ENCODE assay signal across 12 cellular contexts in the genomic region with DNA sequence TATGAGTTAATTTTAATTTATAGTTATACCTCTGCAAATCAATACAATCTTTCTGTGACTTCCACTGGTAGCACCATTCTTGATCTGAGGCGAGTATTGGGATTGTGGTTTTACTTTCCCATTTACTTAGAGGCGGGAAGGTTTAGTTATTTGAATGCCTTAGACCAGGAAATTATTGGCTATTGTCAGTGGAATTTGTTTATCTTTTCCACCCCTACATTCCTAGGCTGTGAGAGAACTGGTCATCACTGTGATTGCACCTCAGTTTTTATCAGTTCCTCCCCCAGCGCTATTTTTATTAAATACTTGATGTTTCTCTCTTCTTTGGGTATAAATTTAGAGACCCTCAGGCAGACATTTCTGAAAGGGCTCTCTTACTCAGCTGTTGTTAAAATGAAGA. TPM values are rescaled to one million over a fixed set of nuclear protein-coding genes. Genes with fewer than 3 reads are reported as not detected.
DNase-seq lines count a peak whose midpoint lies in the region; ATAC-seq and TF ChIP-seq lines count a peak whose summit lies in the region.
"Had no signal": no experiment of that assay in that cellular context is flagged by ENCODE, and none has a peak within 500 bp of the region (broad histone marks: within the 10 kb centered on the region; RNA-seq: fewer than 3 reads in every experiment).

No MANE protein-coding gene starts in this region.

- DNase-seq in Caco-2 (peak in 1 of 2 experiments; percentile 20), PC-3 (peak; percentile 52), epithelial cell of prostate (ENCODE audit: low read depth, low spot score) (no peak), AML-193 (lab: John Stamatoyannopoulos, UW) (no peak), esophagus muscularis mucosa (ENCODE audit: extremely low spot score) (no peak)
- DNase-seq in activated T-cell treated with anti-CD3 and anti-CD28 coated beads, Interleukin-2, amount 50 U/mL, for 4 hours: no peak
- DNase-seq: activated CD8-positive, alpha-beta memory T cell treated with anti-CD3 and anti-CD28 coated beads, Interleukin-2, amount 10 ng/mL, durations not matched to agents 7 days and 5 days; natural killer cell; NCI-H774 had no signal

- TF ChIP-seq EP300 in esophagus muscularis mucosa (IDR thresholded peaks at IDR 0.05): no peak

- ATAC-seq in PC-3: no peak
- no peak for ATAC-seq in HG03108 (IDR thresholded peaks at IDR 0.05; ENCODE audit: unreplicated experiment)
- ATAC-seq in activated T-cell treated with anti-CD3 and anti-CD28 coated beads, Interleukin-2, amount 50 U/mL, for 4 hours: no peak
- ATAC-seq: activated CD8-positive, alpha-beta memory T cell treated with anti-CD3 and anti-CD28 coated beads, Interleukin-2, amount 10 ng/mL, durations not matched to agents 7 days and 5 days; natural killer cell had no signal

- H3K36me3 Mint-ChIP-seq in Caco-2 (ENCODE audit: insufficient read depth, unreplicated experiment) (peaks cover 2% of the 10 kb centered on the region), nephron (ENCODE audit: low read depth) (no peaks in the 10 kb centered on the region)
- no peaks in the 10 kb centered on the region for H3K36me3 Mint-ChIP-seq in activated T-cell treated with anti-CD3 and anti-CD28 coated beads, Interleukin-2, amount 50 U/mL, for 4 hours (ENCODE audit: insufficient read depth)
- H3K36me3 Mint-ChIP-seq: activated CD8-positive, alpha-beta memory T cell treated with anti-CD3 and anti-CD28 coated beads, Interleukin-2, amount 10 ng/mL, durations not matched to agents 7 days and 5 days; natural killer cell had no signal

- no peak for TF ChIP-seq POLR2A in esophagus muscularis mucosa (IDR thresholded peaks at IDR 0.05; ENCODE audit: low read depth)

- peak overlapping the region; percentile 55 for H3K4me2 ChIP-seq in PC-3 (ENCODE audit: low read length)

- H3K4me3 ChIP-seq in Caco-2 (ENCODE audit: low read depth, low read length) (no peak overlapping the region), PC-3 (ENCODE audit: low read length) (no peak overlapping the region), esophagus muscularis mucosa (peak overlapping the region in 2 of 4 donors; percentile 1 to 10)
- H3K4me3 ChIP-seq: ascending aorta had no signal

- BruUV-seq in Caco-2 (replicated peaks; lab: Mats Ljungman, UMichigan) (no TSS peak), PC-3 (replicated peaks; lab: Mats Ljungman, UMichigan) (no TSS peak)

- H3K27me3 ChIP-seq in Caco-2 (replicated peaks; ENCODE audit: control insufficient read depth, insufficient read depth, low read length): no peaks in the 10 kb centered on the region
- H3K27me3 ChIP-seq in PC-3 (ENCODE audit: low read length): no peaks in the 10 kb centered on the region
- H3K27me3 ChIP-seq in esophagus muscularis mucosa: no peaks in the 10 kb centered on the region
- H3K27me3 ChIP-seq: ascending aorta had no signal

- H3K4me1 Mint-ChIP-seq in Caco-2 (ENCODE audit: low read depth, unreplicated experiment) (peaks cover 31% of the 10 kb centered on the region), nephron (peaks cover 61% of the 10 kb centered on the region)
- no peaks in the 10 kb centered on the region for H3K4me1 Mint-ChIP-seq in activated T-cell treated with anti-CD3 and anti-CD28 coated beads, Interleukin-2, amount 50 U/mL, for 4 hours (ENCODE audit: low read depth)
- H3K4me1 Mint-ChIP-seq: activated CD8-positive, alpha-beta memory T cell treated with anti-CD3 and anti-CD28 coated beads, Interleukin-2, amount 10 ng/mL, durations not matched to agents 7 days and 5 days; natural killer cell had no signal

- H3K79me2 ChIP-seq in PC-3 (ENCODE audit: low read length): no peaks in the 10 kb centered on the region

- H3K4me3 Mint-ChIP-seq in Caco-2 (ENCODE audit: unreplicated experiment): peak overlapping the region; percentile 47
- H3K4me3 Mint-ChIP-seq in nephron: peak overlapping the region; percentile 36 to 64 (median 54)
- no peak overlapping the region for H3K4me3 Mint-ChIP-seq in activated T-cell treated with anti-CD3 and anti-CD28 coated beads, Interleukin-2, amount 50 U/mL, for 4 hours
- H3K4me3 Mint-ChIP-seq: activated CD8-positive, alpha-beta memory T cell treated with anti-CD3 and anti-CD28 coated beads, Interleukin-2, amount 10 ng/mL, durations not matched to agents 7 days and 5 days; natural killer cell had no signal

- POLR2A ChIA-PET in Caco-2 (lab: Charles Lee) (no interaction called here), PC-3 (lab: Charles Lee; ENCODE audit: unreplicated experiment) (no interaction called here)

- H3K27ac ChIP-seq in PC-3 (ENCODE audit: low read length): no peak overlapping the region
- H3K27ac ChIP-seq in epithelial cell of prostate: peak overlapping the region; percentile 4
- no peak overlapping the region for H3K27ac ChIP-seq in esophagus muscularis mucosa (replicated peaks in 1 of 4)
- H3K27ac ChIP-seq: ascending aorta had no signal

- no peaks in the 10 kb centered on the region for H4K20me1 ChIP-seq in PC-3 (ENCODE audit: low read length)

- no peak overlapping the region for H2AFZ ChIP-seq in PC-3 (ENCODE audit: low read length)

- H3K36me3 ChIP-seq in Caco-2 (ENCODE audit: control insufficient read depth, insufficient read depth, low read length) (no peaks in the 10 kb centered on the region), PC-3 (ENCODE audit: low read depth, low read length) (no peaks in the 10 kb centered on the region), esophagus muscularis mucosa (no peaks in the 10 kb centered on the region)
- H3K36me3 ChIP-seq: ascending aorta had no signal

- H3F3A ChIP-seq in PC-3 (ENCODE audit: low read length, unreplicated experiment): no peaks in the 10 kb centered on the region

- H3K27me3 Mint-ChIP-seq in Caco-2 (ENCODE audit: insufficient read depth, unreplicated experiment) (no peaks in the 10 kb centered on the region), nephron (ENCODE audit: low read depth) (no peaks in the 10 kb centered on the region)
- H3K27me3 Mint-ChIP-seq in activated T-cell treated with anti-CD3 and anti-CD28 coated beads, Interleukin-2, amount 50 U/mL, for 4 hours (ENCODE audit: low read depth): no peaks in the 10 kb centered on the region
- H3K27me3 Mint-ChIP-seq: activated CD8-positive, alpha-beta memory T cell treated with anti-CD3 and anti-CD28 coated beads, Interleukin-2, amount 10 ng/mL, durations not matched to agents 7 days and 5 days had no signal

- CTCF ChIA-PET in Caco-2 (lab: Charles Lee): no interaction called here
- CTCF ChIA-PET in PC-3 (lab: Charles Lee): no interaction called here

- H3K9me2 ChIP-seq in PC-3 (replicated peaks; ENCODE audit: low read length): no peaks in the 10 kb centered on the region

- H3K9me3 ChIP-seq in Caco-2 (no peaks in the 10 kb centered on the region), PC-3 (ENCODE audit: low read length) (no peaks in the 10 kb centered on the region), esophagus muscularis mucosa (no peaks in the 10 kb centered on the region)
- H3K9me3 ChIP-seq: ascending aorta had no signal

- WGBS in esophagus muscularis mucosa: 51% methylated on average over 3 of the region's 3 CpGs

- intact Hi-C loops in Caco-2 (cut with micrococcal nuclease; ENCODE audit: unreplicated experiment) (no loop called here), PC-3 (cut with micrococcal nuclease) (no loop called here), esophagus muscularis mucosa (cut with DNase I) (loop anchor here (5.0 to 10.0 kb wide), 2 partner anchors 74 to 171 kb away; no protein-coding TSS in a partner anchor)

- TF ChIP-seq CTCF in Caco-2 (IDR thresholded peaks at IDR 0.05; ENCODE audit: insufficient read depth in 1 of 2, low read depth in 1 of 2, low read length in 1 of 2, severe bottlenecking in 1 of 2, unreplicated experiment in 1 of 2) (no peak), PC-3 (conservative IDR thresholded peaks at IDR 0.05; ENCODE audit: low read depth, low read length) (no peak), nephron (IDR thresholded peaks at IDR 0.05; ENCODE audit: unreplicated experiment in 3 of 3) (no peak), esophagus muscularis mucosa (IDR thresholded peaks at IDR 0.05) (no peak)

- H3K9ac ChIP-seq in PC-3 (ENCODE audit: low read length): no peak overlapping the region

- H3K4me1 ChIP-seq in Caco-2 (peaks cover 31% of the 10 kb centered on the region), PC-3 (ENCODE audit: insufficient read depth, low read length) (peaks cover 40% of the 10 kb centered on the region), esophagus muscularis mucosa (peaks cover 26 to 37% (median 30%) of the 10 kb centered on the region in 4 donors)

- H3K9me3 Mint-ChIP-seq in Caco-2 (ENCODE audit: unreplicated experiment) (no peaks in the 10 kb centered on the region), nephron (no peaks in the 10 kb centered on the region)
- H3K9me3 Mint-ChIP-seq in activated T-cell treated with anti-CD3 and anti-CD28 coated beads, Interleukin-2, amount 50 U/mL, for 4 hours: no peaks in the 10 kb centered on the region

- H3K27ac Mint-ChIP-seq in Caco-2 (ENCODE audit: unreplicated experiment) (peak overlapping the region; percentile 73), nephron (peak overlapping the region; percentile 95 to 96 (median 95))
- H3K27ac Mint-ChIP-seq: activated CD8-positive, alpha-beta memory T cell treated with anti-CD3 and anti-CD28 coated beads, Interleukin-2, amount 10 ng/mL, durations not matched to agents 7 days and 5 days; natural killer cell had no signal

RNA-seq across cellular contexts. Expression of gene CDK14, which starts 29.9 kb away (rescaled TPM):
- total RNA-seq in Caco-2 (2022) (18.2 and 22.5 TPM in 2 replicates), PC-3 (2014; rRNA removed) (6.6 and 8.2 TPM in 2 replicates), esophagus muscularis mucosa (10 to 100 TPM in 3 of 4 donors, 1 to 10 TPM in 1; 9.6 to 17.7 (median 14.3) TPM)
- total RNA-seq in activated T-cell treated with anti-CD3 and anti-CD28 coated beads, Interleukin-2, amount 50 U/mL, for 4 hours: 1 to 10 TPM in 1 of 3 donors, under 1 TPM in 2; 0.71 to 1.1 (median 0.95) TPM
